8 cellular contexts compared by ENCODE assay signal in genomic region chr15:68924866-68925599, GRCh38. TPM values are rescaled to one million over a fixed set of nuclear protein-coding genes. Genes with fewer than 3 reads are reported as not detected.
DNase-seq lines count a peak whose midpoint lies in the region; ATAC-seq and TF ChIP-seq lines count a peak whose summit lies in the region.

No MANE protein-coding gene starts in this region.

- ATAC-seq in RWPE2 (ENCODE audit: low read depth) (peak; percentile 94), foreskin keratinocyte (peak; percentile 75), omental fat pad (ENCODE audit: low FRiP score) (peak; percentile 83), HG02885 (IDR thresholded peaks at IDR 0.05; ENCODE audit: poor library complexity, unreplicated experiment) (no peak)

- H3K27me3 ChIP-seq in MG63 (peaks cover 2% of the 10 kb centered on the region; the same call in 1 of the 2 replicates), RWPE2 (ENCODE audit: insufficient read depth, poor library complexity, severe bottlenecking) (no peaks in the 10 kb centered on the region), foreskin keratinocyte (peaks cover 54% of the 10 kb centered on the region)

- H3K4me1 Mint-ChIP-seq in activated T-helper 2 cell treated with anti-CD3 and anti-CD28 coated beads, Interferon-gamma antibody, Interleukin-2, Interleukin-4, amounts not matched to agents 10 μg/mL and 5 μg/mL and 100 μg/mL, durations not matched to agents 14 hours and 24 hours and 36 hours (ENCODE audit: low read depth) = no peaks in the 10 kb centered on the region
- peaks cover 5% of the 10 kb centered on the region for H3K4me1 Mint-ChIP-seq in type B pancreatic cell (ENCODE audit: unreplicated experiment)

- H3K27ac ChIP-seq in RWPE2 (ENCODE audit: poor library complexity, severe bottlenecking) = no peak overlapping the region
- H3K27ac ChIP-seq in foreskin keratinocyte = no peak overlapping the region

- H3K27ac Mint-ChIP-seq in activated T-helper 2 cell treated with anti-CD3 and anti-CD28 coated beads, Interferon-gamma antibody, Interleukin-2, Interleukin-4, amounts not matched to agents 10 μg/mL and 5 μg/mL and 100 μg/mL, durations not matched to agents 14 hours and 24 hours and 36 hours = no peak overlapping the region
- no peak overlapping the region for H3K27ac Mint-ChIP-seq in type B pancreatic cell

- DNase-seq in EH (ENCODE audit: low read depth) (peak; percentile 82), MG63 (peak; percentile 76), RWPE2 (ENCODE audit: low spot score) (peak; percentile 78), foreskin keratinocyte (peak; percentile 30 to 54), omental fat pad (ENCODE audit: low spot score) (peak; percentile 38), type B pancreatic cell (ENCODE audit: extremely low spot score, unreplicated experiment) (peak; percentile 80)
- peak; percentile 32 for DNase-seq in activated T-helper 2 cell treated with anti-CD3 and anti-CD28 coated beads, Interferon-gamma antibody, Interleukin-2, Interleukin-4, amounts not matched to agents 10 μg/mL and 5 μg/mL and 100 μg/mL, durations not matched to agents 14 hours and 24 hours and 36 hours (ENCODE audit: low spot score)

- H3K36me3 Mint-ChIP-seq in activated T-helper 2 cell treated with anti-CD3 and anti-CD28 coated beads, Interferon-gamma antibody, Interleukin-2, Interleukin-4, amounts not matched to agents 10 μg/mL and 5 μg/mL and 100 μg/mL, durations not matched to agents 14 hours and 24 hours and 36 hours (ENCODE audit: low read depth) = no peaks in the 10 kb centered on the region
- no peaks in the 10 kb centered on the region for H3K36me3 Mint-ChIP-seq in type B pancreatic cell

- H3K9me3 Mint-ChIP-seq in activated T-helper 2 cell treated with anti-CD3 and anti-CD28 coated beads, Interferon-gamma antibody, Interleukin-2, Interleukin-4, amounts not matched to agents 10 μg/mL and 5 μg/mL and 100 μg/mL, durations not matched to agents 14 hours and 24 hours and 36 hours = no peaks in the 10 kb centered on the region
- no peaks in the 10 kb centered on the region for H3K9me3 Mint-ChIP-seq in type B pancreatic cell

- no peaks in the 10 kb centered on the region for H3K4me1 ChIP-seq in RWPE2 (ENCODE audit: insufficient read depth, poor library complexity, severe bottlenecking)
- H3K4me1 ChIP-seq in foreskin keratinocyte = no peaks in the 10 kb centered on the region

- intact Hi-C loops in activated T-helper 2 cell treated with anti-CD3 and anti-CD28 coated beads, Interferon-gamma antibody, Interleukin-2, Interleukin-4, amounts not matched to agents 10 μg/mL and 5 μg/mL and 100 μg/mL, durations not matched to agents 14 hours and 24 hours and 36 hours (cut with micrococcal nuclease) = loop anchor here (5.0 kb wide), 1 partner anchor 373 kb away; no protein-coding TSS in a partner anchor

- H3K4me3 ChIP-seq in MG63 = no peak overlapping the region
- no peak overlapping the region for H3K4me3 ChIP-seq in RWPE2 (ENCODE audit: severe bottlenecking)

- H3K36me3 ChIP-seq in MG63 (no peaks in the 10 kb centered on the region), RWPE2 (ENCODE audit: low read depth) (no peaks in the 10 kb centered on the region)

- no peak overlapping the region for H3K4me3 Mint-ChIP-seq in activated T-helper 2 cell treated with anti-CD3 and anti-CD28 coated beads, Interferon-gamma antibody, Interleukin-2, Interleukin-4, amounts not matched to agents 10 μg/mL and 5 μg/mL and 100 μg/mL, durations not matched to agents 14 hours and 24 hours and 36 hours (ENCODE audit: low read depth)
- H3K4me3 Mint-ChIP-seq in type B pancreatic cell = no peak overlapping the region

- peak; percentile 98 for TF ChIP-seq CTCF in RWPE2 (IDR thresholded peaks at IDR 0.05; ENCODE audit: poor library complexity, severe bottlenecking)
- peak; percentile 91 for TF ChIP-seq CTCF in foreskin keratinocyte (conservative IDR thresholded peaks at IDR 0.05)
- TF ChIP-seq CTCF in omental fat pad (IDR thresholded peaks at IDR 0.05) = peak in 1 of 3 donors; percentile 18
- peak; percentile 96 for TF ChIP-seq CTCF in type B pancreatic cell (conservative IDR thresholded peaks at IDR 0.05)

- H3K9me3 ChIP-seq in MG63 (no peaks in the 10 kb centered on the region), RWPE2 (ENCODE audit: severe bottlenecking) (no peaks in the 10 kb centered on the region)

- H3K27me3 Mint-ChIP-seq in activated T-helper 2 cell treated with anti-CD3 and anti-CD28 coated beads, Interferon-gamma antibody, Interleukin-2, Interleukin-4, amounts not matched to agents 10 μg/mL and 5 μg/mL and 100 μg/mL, durations not matched to agents 14 hours and 24 hours and 36 hours (ENCODE audit: low read depth) = peaks cover 14% of the 10 kb centered on the region
- H3K27me3 Mint-ChIP-seq in type B pancreatic cell = peaks cover 17% of the 10 kb centered on the region

RNA-seq across cellular contexts. Expression of gene SPESP1, which starts 5.3 kb away (rescaled TPM):
- total RNA-seq in MG63 (2014; rRNA removed; shearing (Covaris generic); ENCODE audit: low replicate concordance) = not detected in 2 replicates
- total RNA-seq in activated T-helper 2 cell treated with anti-CD3 and anti-CD28 coated beads, Interferon-gamma antibody, Interleukin-2, Interleukin-4, amounts not matched to agents 10 μg/mL and 5 μg/mL and 100 μg/mL, durations not matched to agents 14 hours and 24 hours and 36 hours = 0.97 and 2.1 TPM in 2 replicates
- 6.2 and 6.7 TPM in 2 replicates for total RNA-seq in foreskin keratinocyte
- polyA plus RNA-seq in foreskin keratinocyte = 4.1 and 5.5 TPM in 2 replicates
- total RNA-seq in omental fat pad = 1 to 10 TPM in 3 of 4 donors, under 1 TPM in 1; 0.93 to 4.1 (median 2.7) TPM
- total RNA-seq in type B pancreatic cell (ENCODE audit: low replicate concordance) = not detected in 2 replicates

Comparison
In these comparisons a context has a peak if more than half of its experiments do, and no peak if none do; other contexts are left out.
1. DNase-seq: peak in every context shown above with its lines; median percentile 82 in EH; 80 in type B pancreatic cell; 78 in RWPE2; 76 in MG63; 42 in foreskin keratinocyte; 38 in omental fat pad; 32 in activated T-helper 2 cell treated with anti-CD3 and anti-CD28 coated beads, Interferon-gamma antibody, Interleukin-2, Interleukin-4, amounts not matched to agents 10 μg/mL and 5 μg/mL and 100 μg/mL, durations not matched to agents 14 hours and 24 hours and 36 hours.